ENCODE assay signal across 27 cellular contexts in the genomic region with DNA sequence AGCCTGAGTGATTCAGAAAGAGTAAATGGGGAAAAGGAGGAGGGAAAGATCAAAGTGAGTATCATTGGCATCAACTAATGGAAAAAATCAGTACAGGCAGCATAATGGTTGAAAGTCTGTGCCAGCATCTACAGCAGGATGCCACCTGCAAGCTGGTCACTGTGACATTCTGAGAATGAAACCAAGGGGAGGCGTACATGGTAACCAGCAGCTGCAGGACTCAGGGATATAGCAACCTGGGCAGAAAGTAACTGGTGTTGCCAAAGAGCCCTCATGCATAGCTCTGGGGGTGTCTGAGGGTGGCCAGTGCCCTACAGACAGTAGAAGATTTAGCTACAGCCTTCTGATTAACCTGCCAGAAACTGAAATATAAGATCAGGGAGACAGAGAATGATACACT.
"Had no signal": no experiment of that assay in that cellular context is flagged by ENCODE, and none has a peak within 500 bp of the region (broad histone marks: within the 10 kb centered on the region; RNA-seq: fewer than 3 reads in every experiment).

No MANE protein-coding gene starts in this region.

- H3K27ac ChIP-seq: epithelial cell of prostate, gastrocnemius medialis, neutrophil, pancreas, right lobe of liver, suprapubic skin, transverse colon, upper lobe of right lung, uterus had no signal

- H3K4me1 ChIP-seq: gastrocnemius medialis, pancreas, right lobe of liver, suprapubic skin, transverse colon, upper lobe of right lung, uterus had no signal

- FAIRE-seq: kidney, pancreas had no signal

- ATAC-seq: esophagus mucosa; gastrocnemius medialis; left lobe of liver; mucosa of descending colon; natural killer cell treated with Interleukin-12 subunit alpha and Interleukin-12 subunit beta and Interleukin-15 and Interleukin-18, amount 100 ng/mL, for 72 hours; pancreas; right lobe of liver; stimulated activated naive CD8-positive, alpha-beta T cell treated with anti-CD3 and anti-CD28 coated beads, Interleukin-15, amount 100 ng/mL, for 72 hours; upper lobe of right lung had no signal

- H3K9me3 ChIP-seq: gastrocnemius medialis, mucosa of descending colon, neutrophil, pancreas, right lobe of liver, suprapubic skin, transverse colon, upper lobe of right lung, uterus had no signal

- H3K36me3 ChIP-seq: gastrocnemius medialis, neutrophil, pancreas, right lobe of liver, suprapubic skin, transverse colon, upper lobe of right lung, uterus had no signal

- H3K4me3 ChIP-seq: gastrocnemius medialis, mucosa of descending colon, pancreas, right lobe of liver, smooth muscle cell, suprapubic skin, transverse colon, upper lobe of right lung, uterus had no signal

- H3K27me3 ChIP-seq: gastrocnemius medialis, neutrophil, pancreas, right lobe of liver, suprapubic skin, transverse colon, upper lobe of right lung, uterus had no signal

- H3K4me2 ChIP-seq: smooth muscle cell had no signal

- DNase-seq: effector CD8-positive, alpha-beta T cell; endodermal cell; foreskin fibroblast; gastrocnemius medialis; head of caudate nucleus; kidney; mesenchymal stem cell; mucosa of descending colon; naive B cell; pancreas; right lobe of liver; stimulated activated CD4-positive, alpha-beta T cell treated with anti-CD3 and anti-CD28 coated beads, Interleukin-12 subunit alpha, Interleukin-12 subunit beta, amount 100 ng/mL, for 4 hours; stimulated activated CD4-positive, alpha-beta T cell treated with anti-CD3 and anti-CD28 coated beads, Interleukin-1b, Interleukin-23, amount 100 ng/mL, for 48 hours; stimulated activated CD4-positive, alpha-beta T cell treated with anti-CD3 and anti-CD28 coated beads, Interleukin-4, amount 100 ng/mL, for 1 hour; stimulated activated CD8-positive, alpha-beta memory T cell treated with anti-CD3 and anti-CD28 coated beads, Interleukin-4, amount 100 ng/mL, for 48 hours; stimulated activated naive CD4-positive, alpha-beta T cell; stimulated activated naive CD8-positive, alpha-beta T cell treated with anti-CD3 and anti-CD28 coated beads, Interleukin-15, amount 100 ng/mL, for 72 hours; transverse colon; upper lobe of right lung; uterus had no signal
